9 cellular contexts compared by ENCODE assay signal in the genomic region with DNA sequence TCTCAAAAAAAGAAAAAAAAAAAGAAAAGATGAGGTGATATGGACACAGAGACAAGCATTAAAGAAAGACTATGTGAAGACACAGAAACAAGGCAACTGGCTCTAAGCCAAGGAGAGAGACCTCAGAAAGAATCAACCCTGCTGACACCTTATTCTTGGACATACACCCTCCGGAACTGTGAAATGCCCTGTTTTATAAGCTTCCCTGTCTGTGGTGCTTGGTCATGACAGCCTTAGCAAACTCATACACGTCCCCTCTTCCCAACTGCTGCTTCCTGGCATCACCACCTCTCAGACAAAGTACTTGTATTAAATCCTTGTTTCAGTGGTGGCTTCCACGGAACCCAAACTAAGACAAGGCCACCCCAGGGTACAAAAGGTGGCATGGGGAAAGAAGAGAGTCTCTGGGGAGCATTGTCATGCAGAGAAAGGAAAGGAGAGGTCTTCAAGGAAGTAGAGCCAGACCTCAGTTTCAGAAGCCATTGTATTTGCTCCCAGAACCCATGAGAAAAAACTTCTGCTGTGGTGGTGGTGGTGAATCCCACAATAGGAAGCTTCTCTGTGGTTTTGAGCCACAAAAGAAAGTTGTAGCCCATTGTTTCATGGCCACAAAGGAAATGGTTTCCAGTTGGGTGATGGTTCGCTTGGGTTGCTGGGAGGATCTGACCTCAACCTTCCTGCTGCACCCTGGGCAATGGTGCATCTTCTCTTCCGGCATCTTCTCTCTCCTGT. TPM values are rescaled to one million over a fixed set of nuclear protein-coding genes. Genes with fewer than 3 reads are reported as not detected.
DNase-seq lines count a peak whose midpoint lies in the region; ATAC-seq and TF ChIP-seq lines count a peak whose summit lies in the region.
"Had no signal": no experiment of that assay in that cellular context is flagged by ENCODE, and none has a peak within 500 bp of the region (broad histone marks: within the 10 kb centered on the region; RNA-seq: fewer than 3 reads in every experiment).

No MANE protein-coding gene starts in this region.

- no peak overlapping the region for H3K27ac Mint-ChIP-seq in stimulated activated memory B cell treated with anti-CD40 and anti-IgM and Interleukin-4, amounts not matched to agents 10 μg/mL and 1 μg/mL and 100 μg/mL, for 72 hours

- H3K27ac ChIP-seq in OCI-LY7 (ENCODE audit: low read depth, low read length, poor library complexity, severe bottlenecking) = no peak overlapping the region

- H3K4me2 ChIP-seq in OCI-LY7 (ENCODE audit: low read length) = 0 out of 2 replicates have a peak overlapping the region, but pooled peaks have one; percentile 17

- H3K9me3 ChIP-seq in OCI-LY7 (ENCODE audit: low read length) = no peaks in the 10 kb centered on the region

- no peak for TF ChIP-seq CTCF in OCI-LY7 (conservative IDR thresholded peaks at IDR 0.05; ENCODE audit: low read length)

- H3K9me3 Mint-ChIP-seq in stimulated activated memory B cell treated with anti-CD40 and anti-IgM and Interleukin-4, amounts not matched to agents 10 μg/mL and 1 μg/mL and 100 μg/mL, for 72 hours = no peaks in the 10 kb centered on the region

- no peaks in the 10 kb centered on the region for H3K36me3 Mint-ChIP-seq in stimulated activated memory B cell treated with anti-CD40 and anti-IgM and Interleukin-4, amounts not matched to agents 10 μg/mL and 1 μg/mL and 100 μg/mL, for 72 hours

- CTCF ChIA-PET in OCI-LY7 (lab: Charles Lee; ENCODE audit: unreplicated experiment) = interaction anchor here (0.6 kb wide), 1 partner anchor 143 kb away, joined by 3 read pairs; no protein-coding TSS in a partner anchor

- BruUV-seq in OCI-LY7 (replicated peaks; lab: Mats Ljungman, UMichigan) = no TSS peak

- H3K4me3 Mint-ChIP-seq in stimulated activated memory B cell treated with anti-CD40 and anti-IgM and Interleukin-4, amounts not matched to agents 10 μg/mL and 1 μg/mL and 100 μg/mL, for 72 hours = no peak overlapping the region

- no peaks in the 10 kb centered on the region for H3K79me2 ChIP-seq in OCI-LY7 (ENCODE audit: insufficient read depth, low read depth, low read length)

- no peaks in the 10 kb centered on the region for H3K36me3 ChIP-seq in OCI-LY7 (ENCODE audit: insufficient read depth, low read length)

- H3K9me2 ChIP-seq in OCI-LY7 (ENCODE audit: insufficient read depth, low read length) = no peaks in the 10 kb centered on the region

- intact Hi-C loops in OCI-LY7 (cut with micrococcal nuclease; ENCODE audit: unreplicated experiment) = no loop called here

- no peak overlapping the region for H3K4me3 ChIP-seq in OCI-LY7 (ENCODE audit: low read depth, low read length, poor library complexity, severe bottlenecking)

- peak; percentile 26 for DNase-seq in activated T-cell treated with anti-CD3 and anti-CD28 coated beads, Interleukin-2, amount 50 U/mL, for 1 hour
- DNase-seq in activated T-cell treated with anti-CD3 and anti-CD28 coated beads for 4 hours (no peak), OCI-LY7 (ENCODE audit: low spot score) (peak; percentile 28), renal cortical epithelial cell (ENCODE audit: low read depth) (peak; percentile 75)
- peak; percentile 67 for DNase-seq in activated effector memory CD4-positive, alpha-beta T cell treated with anti-CD3 and anti-CD28 coated beads, Interleukin-2, amount 50 U/mL, for 16 hours
- DNase-seq: NCI-H187 treated with DMSO at 0.1 percent for 48 hours had no signal

- POLR2A ChIA-PET in OCI-LY7 (lab: Charles Lee) = interaction anchor here (1.0 to 1.1 kb wide), 2 partner anchors 43 to 95 kb away, joined by 3 to 4 read pairs; a partner anchor contains a TSS

- no peaks in the 10 kb centered on the region for H4K20me1 ChIP-seq in OCI-LY7 (ENCODE audit: insufficient read depth, low read length)

- H2AFZ ChIP-seq in OCI-LY7 (ENCODE audit: low read length) = peak overlapping the region; percentile 62

- H3K27me3 Mint-ChIP-seq in stimulated activated memory B cell treated with anti-CD40 and anti-IgM and Interleukin-4, amounts not matched to agents 10 μg/mL and 1 μg/mL and 100 μg/mL, for 72 hours = peaks cover 18% of the 10 kb centered on the region

- no peak for ATAC-seq in stimulated activated memory B cell treated with anti-CD40 and anti-IgM and Interleukin-4, amounts not matched to agents 10 μg/mL and 1 μg/mL and 100 μg/mL, for 72 hours
- ATAC-seq in GM21515 (IDR thresholded peaks at IDR 0.05; ENCODE audit: unreplicated experiment) = no peak
- ATAC-seq in GM19397 (IDR thresholded peaks at IDR 0.05; ENCODE audit: unreplicated experiment) = no peak

- peaks cover 7% of the 10 kb centered on the region for H3K4me1 Mint-ChIP-seq in stimulated activated memory B cell treated with anti-CD40 and anti-IgM and Interleukin-4, amounts not matched to agents 10 μg/mL and 1 μg/mL and 100 μg/mL, for 72 hours

- peaks cover 8% of the 10 kb centered on the region for H3K4me1 ChIP-seq in OCI-LY7 (ENCODE audit: insufficient read depth, low read length, poor library complexity, severe bottlenecking)

RNA-seq across cellular contexts. Expression of a gene that starts 16.3 kb away (rescaled TPM):
- not detected in 2 replicates for total RNA-seq in OCI-LY7 (2014; rRNA removed; shearing (Covaris generic))
- not detected in 2 replicates for total RNA-seq in OCI-LY7 (2022)
- total RNA-seq in renal cortical epithelial cell = not detected in 2 replicates

RNA-seq across cellular contexts. Expression of a gene that starts 17.3 kb away (rescaled TPM):
- total RNA-seq in OCI-LY7 (2014; rRNA removed; shearing (Covaris generic)) = 16.6 and 24.1 TPM in 2 replicates
- total RNA-seq in OCI-LY7 (2022) (74.6 and 78.2 TPM in 2 replicates), renal cortical epithelial cell (5.9 and 27.1 TPM in 2 replicates)

RNA-seq across cellular contexts. Expression of a gene that starts 40.3 kb away (rescaled TPM):
- total RNA-seq in OCI-LY7 (2014; rRNA removed; shearing (Covaris generic)) = not detected in 2 replicates
- total RNA-seq in OCI-LY7 (2022) = 1.0 TPM in 1 of 2 replicates, not detected in the other
- total RNA-seq in renal cortical epithelial cell = not detected in 2 replicates

RNA-seq across cellular contexts. Expression of a gene that starts 59.8 kb away (rescaled TPM):
- 1.1 and 1.9 TPM in 2 replicates for total RNA-seq in OCI-LY7 (2014; rRNA removed; shearing (Covaris generic))
- total RNA-seq in OCI-LY7 (2022) (7.7 and 8.4 TPM in 2 replicates), renal cortical epithelial cell (23.4 and 49.7 TPM in 2 replicates)
